Comparison of ENCODE assay signal across 8 cellular contexts in genomic region chr9:93097496-93098205, GRCh38. TPM values are rescaled to one million over a fixed set of nuclear protein-coding genes. Genes with fewer than 3 reads are reported as not detected.
A peak's percentile ranks its signal among the peaks of the same experiment; 100 is the strongest.
DNase-seq lines count a peak whose midpoint lies in the region; ATAC-seq and TF ChIP-seq lines count a peak whose summit lies in the region.

No MANE protein-coding gene starts in this region.

- DNase-seq in heart left ventricle (peak in 2 of 5 donors; percentile 30 to 63), Right ventricle myocardium superior (no peak), vagina (ENCODE audit: extremely low spot score in 2 of 2) (no peak), T1000 (lab: John Stamatoyannopoulos, UW) (no peak), NCI-H1105 (lab: John Stamatoyannopoulos, UW) (no peak), foreskin melanocyte (no peak)

- 78 to 94% (median 82%) methylated on average over 9 to 11 of the region's 11 CpGs for WGBS in heart left ventricle, 4 donors

- intact Hi-C loops in heart left ventricle (cut with DNase I) = loop anchor here in 5 of 10 donors (5.0 to 10.0 kb wide), 5 partner anchors 35 to 467 kb away; partner anchors contain the start of genes FAM120A (in 2 of the 5), FAM120AOS (in 2 of the 5) and NINJ1 (in 2 of the 5)
- intact Hi-C loops in Right ventricle myocardium superior (cut with DNase I) = no loop called here
- intact Hi-C loops in vagina (cut with DNase I) = no loop called here

- ATAC-seq in heart left ventricle (no peak), Right ventricle myocardium superior (ENCODE audit: poor library complexity) (no peak)

- H3K27ac ChIP-seq in heart left ventricle (peak overlapping the region in 11 of 12 donors; percentile 28 to 98 (median 89)), cingulate gyrus (ENCODE audit: low read depth, low read length) (peak overlapping the region; percentile 62), muscle layer of duodenum (ENCODE audit: low read length) (peak overlapping the region; percentile 87), vagina (peak overlapping the region; percentile 93)

- H3K9me3 ChIP-seq in heart left ventricle = no peaks in the 10 kb centered on the region
- H3K9me3 ChIP-seq in muscle layer of duodenum (ENCODE audit: control insufficient read depth in 1 of 2, low read length in 2 of 2) = no peaks in the 10 kb centered on the region
- H3K9me3 ChIP-seq in vagina = no peaks in the 10 kb centered on the region

- H3K4me3 ChIP-seq in heart left ventricle (peak overlapping the region in 7 of 12 donors; percentile 70 to 100 (median 98)), muscle layer of duodenum (ENCODE audit: low read depth in 1 of 2, low read length in 2 of 2) (peak overlapping the region; percentile 72 to 82), vagina (peak overlapping the region; percentile 86 to 99)

- H3K36me3 ChIP-seq in heart left ventricle (no peaks in the 10 kb centered on the region), muscle layer of duodenum (ENCODE audit: control insufficient read depth in 1 of 2, insufficient read depth in 2 of 2, low read length in 2 of 2) (no peaks in the 10 kb centered on the region), vagina (no peaks in the 10 kb centered on the region)

- H3K4me1 ChIP-seq in heart left ventricle (peaks cover 15 to 68% (median 53%) of the 10 kb centered on the region in 12 donors), muscle layer of duodenum (ENCODE audit: control insufficient read depth in 1 of 2, insufficient read depth in 2 of 2, low read length in 2 of 2) (peaks cover 38 to 56% of the 10 kb centered on the region in 2 donors), vagina (peaks cover 61% of the 10 kb centered on the region)

- TF ChIP-seq POLR2A in heart left ventricle (IDR thresholded peaks at IDR 0.05) (no peak), vagina (IDR thresholded peaks at IDR 0.05) (no peak)

- no peaks in the 10 kb centered on the region for H3K27me3 ChIP-seq in heart left ventricle
- no peaks in the 10 kb centered on the region for H3K27me3 ChIP-seq in muscle layer of duodenum (ENCODE audit: low read depth, low read length)
- H3K27me3 ChIP-seq in vagina = no peaks in the 10 kb centered on the region

- TF ChIP-seq CTCF in heart left ventricle (IDR thresholded peaks at IDR 0.05) (no peak), vagina (IDR thresholded peaks at IDR 0.05) (no peak)

RNA-seq across cellular contexts. Expression of gene CARD19, which starts 1.6 kb away (rescaled TPM):
- 10 to 100 TPM; 24.2 to 46.2 (median 27.5) TPM for total RNA-seq in heart left ventricle
- polyA plus RNA-seq in heart left ventricle = 10 to 100 TPM; 38.9 to 42.7 TPM
- total RNA-seq in Right ventricle myocardium superior = 27.5 TPM
- 63.3 TPM for total RNA-seq in vagina

RNA-seq across cellular contexts. Expression of gene NINJ1, which starts 36.4 kb away (rescaled TPM):
- total RNA-seq in heart left ventricle (10 to 100 TPM; 42.2 to 96.1 (median 56.3) TPM), Right ventricle myocardium superior (49.2 TPM), vagina (78.6 TPM)
- 10 to 100 TPM; 52.0 to 52.9 TPM for polyA plus RNA-seq in heart left ventricle

RNA-seq across cellular contexts. Expression of gene SUSD3, which starts 39.1 kb away (rescaled TPM):
- total RNA-seq in heart left ventricle = 1 to 10 TPM in 2 of 9 donors, under 1 TPM in 5, not detected in 2; 0.29 to 5.2 (median 0.56) TPM
- polyA plus RNA-seq in heart left ventricle = under 1 TPM in 1 of 2 donors, not detected in 1; 0.50 TPM
- 0.56 TPM for total RNA-seq in Right ventricle myocardium superior
- 25.0 TPM for total RNA-seq in vagina
